Comparison of ENCODE assay signal across 6 cellular contexts in the genomic region with DNA sequence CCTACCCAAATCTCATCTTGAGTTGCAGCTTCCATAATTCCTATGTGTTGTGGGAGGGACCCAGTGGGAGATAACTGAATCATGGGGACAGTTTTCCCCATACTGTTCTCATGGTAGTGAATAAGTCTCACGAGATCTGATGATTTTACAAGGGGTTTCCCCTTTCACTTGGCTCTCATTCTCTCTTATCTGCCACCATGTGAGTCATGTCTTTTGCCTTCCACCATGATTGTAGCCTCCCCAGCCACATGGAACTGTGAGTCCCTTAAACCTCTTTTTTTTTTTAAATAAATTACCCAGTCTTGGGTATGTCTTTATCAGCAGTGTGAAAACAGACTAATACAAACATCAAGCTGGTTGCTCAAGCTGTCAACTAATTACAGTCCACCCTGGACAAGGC.
DNase-seq lines count a peak whose midpoint lies in the region.
"Not testable (repeated sequence)": the region's sequence is repeated elsewhere in the genome, so short reads cannot be mapped to it uniquely, and the experiment has no call there.

No MANE protein-coding gene starts in this region.

- H3K4me3 Mint-ChIP-seq in activated CD4-positive, alpha-beta T cell treated with anti-CD3 and anti-CD28 coated beads, Interleukin-2, amount 10 ng/mL, durations not matched to agents 24 days and 14 days = not testable (repeated sequence)

- not testable (repeated sequence) for H3K27me3 Mint-ChIP-seq in activated CD4-positive, alpha-beta T cell treated with anti-CD3 and anti-CD28 coated beads, Interleukin-2, amount 10 ng/mL, durations not matched to agents 24 days and 14 days

- DNase-seq in DMS 273 (lab: John Stamatoyannopoulos, UW; ENCODE audit: unreplicated experiment) (peak; percentile 43), M059J (ENCODE audit: low read depth) (peak; percentile 18), RPMI7951 (ENCODE audit: low read depth) (peak; percentile 34), ecto neural progenitor cell (ENCODE audit: low spot score) (peak; percentile 1), islet precursor cell (peak; percentile 16)
- peak; percentile 6 for DNase-seq in activated CD4-positive, alpha-beta T cell treated with anti-CD3 and anti-CD28 coated beads, Interleukin-2, amount 10 ng/mL, durations not matched to agents 24 days and 14 days

- not testable (repeated sequence) for H3K36me3 Mint-ChIP-seq in activated CD4-positive, alpha-beta T cell treated with anti-CD3 and anti-CD28 coated beads, Interleukin-2, amount 10 ng/mL, durations not matched to agents 24 days and 14 days (ENCODE audit: low read depth)

- H3K4me1 Mint-ChIP-seq in activated CD4-positive, alpha-beta T cell treated with anti-CD3 and anti-CD28 coated beads, Interleukin-2, amount 10 ng/mL, durations not matched to agents 24 days and 14 days = not testable (repeated sequence)

- not testable (repeated sequence) for H3K27ac Mint-ChIP-seq in activated CD4-positive, alpha-beta T cell treated with anti-CD3 and anti-CD28 coated beads, Interleukin-2, amount 10 ng/mL, durations not matched to agents 24 days and 14 days

- not testable (repeated sequence) for H3K9me3 Mint-ChIP-seq in activated CD4-positive, alpha-beta T cell treated with anti-CD3 and anti-CD28 coated beads, Interleukin-2, amount 10 ng/mL, durations not matched to agents 24 days and 14 days

- intact Hi-C loops in activated CD4-positive, alpha-beta T cell treated with anti-CD3 and anti-CD28 coated beads, Interleukin-2, amount 10 ng/mL, durations not matched to agents 24 days and 14 days (cut with micrococcal nuclease) = not testable (repeated sequence)

Comparison
In these comparisons a context has a peak if more than half of its experiments do, and no peak if none do; other contexts are left out.
1. Peak in every context shown above with its lines: DNase-seq.